In genomic region chr5:140548791-140549190, GRCh38 we compare ENCODE assay signal across 9 cellular contexts. TPM values are rescaled to one million over a fixed set of nuclear protein-coding genes. Genes with fewer than 3 reads are reported as not detected.
DNase-seq lines count a peak whose midpoint lies in the region; ATAC-seq and TF ChIP-seq lines count a peak whose summit lies in the region.
"Had no signal": no experiment of that assay in that cellular context is flagged by ENCODE, and none has a peak within 500 bp of the region (broad histone marks: within the 10 kb centered on the region; RNA-seq: fewer than 3 reads in every experiment).

No MANE protein-coding gene starts in this region.

- no peak overlapping the region for H3K27ac ChIP-seq in iPS-20b (ENCODE audit: low read length)

- intact Hi-C loops in activated CD8-positive, alpha-beta T cell treated with anti-CD3 and anti-CD28 coated beads for 36 hours (cut with micrococcal nuclease), result loop anchor here (5.0 kb wide), 1 partner anchor 89 kb away; the partner anchor contains the start of gene TMCO6

- no peak for ATAC-seq in activated CD8-positive, alpha-beta T cell treated with anti-CD3 and anti-CD28 coated beads for 36 hours
- no peak for ATAC-seq in HG02981 (IDR thresholded peaks at IDR 0.05; ENCODE audit: unreplicated experiment)
- ATAC-seq in GM19455 (IDR thresholded peaks at IDR 0.05; ENCODE audit: unreplicated experiment), result no peak

- peaks cover 63% of the 10 kb centered on the region for H3K36me3 ChIP-seq in iPS-20b (ENCODE audit: insufficient read depth, low read depth, low read length)

- H3K9me3 ChIP-seq in iPS-20b (ENCODE audit: insufficient read depth, low read depth, low read length), result no peaks in the 10 kb centered on the region

- H3K9me3 Mint-ChIP-seq in HFFc6, result no peaks in the 10 kb centered on the region
- no peaks in the 10 kb centered on the region for H3K9me3 Mint-ChIP-seq in activated CD8-positive, alpha-beta T cell treated with anti-CD3 and anti-CD28 coated beads for 36 hours

- peak overlapping the region; percentile 80 for H3K27ac Mint-ChIP-seq in HFFc6
- peak overlapping the region; percentile 98 for H3K27ac Mint-ChIP-seq in activated CD8-positive, alpha-beta T cell treated with anti-CD3 and anti-CD28 coated beads for 36 hours

- H3K27me3 Mint-ChIP-seq in HFFc6 (ENCODE audit: insufficient read depth), result peaks cover 14% of the 10 kb centered on the region
- no peaks in the 10 kb centered on the region for H3K27me3 Mint-ChIP-seq in activated CD8-positive, alpha-beta T cell treated with anti-CD3 and anti-CD28 coated beads for 36 hours

- POLR2A ChIA-PET in activated CD8-positive, alpha-beta T cell treated with anti-CD3 and anti-CD28 coated beads for 36 hours (lab: Charles Lee), result interaction anchor here (0.9 to 3.5 kb wide), 9 partner anchors 9 to 147 kb away, joined by 3 to 38 read pairs (median 12); partner anchors contain the start of genes ANKHD1, APBB3, HARS1 and HARS2

- H3K4me3 Mint-ChIP-seq in HFFc6, result no peak overlapping the region
- H3K4me3 Mint-ChIP-seq in activated CD8-positive, alpha-beta T cell treated with anti-CD3 and anti-CD28 coated beads for 36 hours, result peak overlapping the region; percentile 89

- H3K4me1 ChIP-seq in iPS-20b (ENCODE audit: insufficient read depth, low read length), result peaks cover 16% of the 10 kb centered on the region

- H3K27me3 ChIP-seq in iPS-20b (ENCODE audit: insufficient read depth, low read length), result no peaks in the 10 kb centered on the region

- H3K4me3 ChIP-seq in iPS-20b (ENCODE audit: low read length), result peak overlapping the region; percentile 65; the same call in 1 of the 2 replicates

- peak overlapping the region; percentile 75 for H3K9ac ChIP-seq in iPS-20b (ENCODE audit: low read depth, low read length)

- CTCF ChIA-PET in activated CD8-positive, alpha-beta T cell treated with anti-CD3 and anti-CD28 coated beads for 36 hours (lab: Charles Lee), result interaction anchor here (1.1 to 4.0 kb wide), 6 partner anchors 9 to 142 kb away, joined by 3 to 16 read pairs (median 8); partner anchors contain the start of genes APBB3, HARS1, HARS2 and SLC35A4

- no peak for TF ChIP-seq CTCF in HFFc6 (IDR thresholded peaks at IDR 0.05)
- no peak for TF ChIP-seq CTCF in activated CD8-positive, alpha-beta T cell treated with anti-CD3 and anti-CD28 coated beads for 36 hours (IDR thresholded peaks at IDR 0.05)

- H3K4me1 Mint-ChIP-seq in HFFc6 (ENCODE audit: low read depth), result peaks cover 54% of the 10 kb centered on the region
- H3K4me1 Mint-ChIP-seq in activated CD8-positive, alpha-beta T cell treated with anti-CD3 and anti-CD28 coated beads for 36 hours (ENCODE audit: low read depth), result peaks cover 52% of the 10 kb centered on the region

- H3K36me3 Mint-ChIP-seq in HFFc6 (ENCODE audit: low read depth), result peaks cover 46% of the 10 kb centered on the region
- peaks cover 53% of the 10 kb centered on the region for H3K36me3 Mint-ChIP-seq in activated CD8-positive, alpha-beta T cell treated with anti-CD3 and anti-CD28 coated beads for 36 hours (ENCODE audit: low read depth)

- DNase-seq in HFFc6 (no peak), OCI-M2 (lab: John Stamatoyannopoulos, UW; ENCODE audit: unreplicated experiment) (no peak), NCI-H128 (lab: John Stamatoyannopoulos, UW; ENCODE audit: unreplicated experiment) (no peak)
- no peak for DNase-seq in activated CD8-positive, alpha-beta T cell treated with anti-CD3 and anti-CD28 coated beads for 36 hours
- DNase-seq in stimulated activated CD8-positive, alpha-beta memory T cell treated with anti-CD3 and anti-CD28 coated beads, Interleukin-4, amount 100 ng/mL, for 48 hours, result peak; percentile 23
- DNase-seq: NCI-H1694 had no signal

RNA-seq across cellular contexts. Expression of gene EIF4EBP3, which starts 1.3 kb away (rescaled TPM):
- 1 to 10 TPM; 1.8 to 4.0 (median 2.9) TPM for total RNA-seq in HFFc6 (2021; fragmentation: NEBNext Ultra II Directional; extraction: Animal tissue kit (Norgen Biotek cat#: 25700))
- 10 to 100 TPM; 19.6 to 20.3 TPM for total RNA-seq in activated CD8-positive, alpha-beta T cell treated with anti-CD3 and anti-CD28 coated beads for 36 hours

RNA-seq across cellular contexts. Expression of gene SRA1, which starts 8.5 kb away (rescaled TPM):
- total RNA-seq in HFFc6 (2021; fragmentation: NEBNext Ultra II Directional; extraction: Animal tissue kit (Norgen Biotek cat#: 25700)), result 10 to 100 TPM; 50.0 to 62.3 (median 59.4) TPM
- total RNA-seq in activated CD8-positive, alpha-beta T cell treated with anti-CD3 and anti-CD28 coated beads for 36 hours, result 10 to 100 TPM; 47.8 to 49.5 TPM

RNA-seq across cellular contexts. Expression of gene APBB3, which starts 15.6 kb away (rescaled TPM):
- 10 to 100 TPM; 11.0 to 13.0 (median 11.7) TPM for total RNA-seq in HFFc6 (2021; fragmentation: NEBNext Ultra II Directional; extraction: Animal tissue kit (Norgen Biotek cat#: 25700))
- total RNA-seq in activated CD8-positive, alpha-beta T cell treated with anti-CD3 and anti-CD28 coated beads for 36 hours, result 10 to 100 TPM; 24.9 TPM

RNA-seq across cellular contexts. Expression of gene SLC35A4, which starts 15.8 kb away (rescaled TPM):
- 10 to 100 TPM; 64.1 to 72.8 (median 71.2) TPM for total RNA-seq in HFFc6 (2021; fragmentation: NEBNext Ultra II Directional; extraction: Animal tissue kit (Norgen Biotek cat#: 25700))
- total RNA-seq in activated CD8-positive, alpha-beta T cell treated with anti-CD3 and anti-CD28 coated beads for 36 hours, result 10 to 100 TPM; 72.9 to 73.6 TPM

Comparison
In these comparisons a context has a peak if more than half of its experiments do, and no peak if none do; other contexts are left out.
1. RNA of gene EIF4EBP3, which starts 1.3 kb away (total RNA-seq): 19.6 to 20.3 TPM in activated CD8-positive, alpha-beta T cell treated with anti-CD3 and anti-CD28 coated beads for 36 hours; 1.8 to 4.0 TPM in HFFc6; every median in the first group is over 4 times any median in the second.